In genomic region chr14:64929003-64929337, GRCh38 we compare ENCODE assay signal across 22 cellular contexts. TPM values are rescaled to one million over a fixed set of nuclear protein-coding genes. Genes with fewer than 3 reads are reported as not detected.
DNase-seq lines count a peak whose midpoint lies in the region; ATAC-seq and TF ChIP-seq lines count a peak whose summit lies in the region.
"Had no signal": no experiment of that assay in that cellular context is flagged by ENCODE, and none has a peak within 500 bp of the region (broad histone marks: within the 10 kb centered on the region; RNA-seq: fewer than 3 reads in every experiment).

No MANE protein-coding gene starts in this region.

- H3K36me3 Mint-ChIP-seq in MCF 10A (ENCODE audit: insufficient read depth, unreplicated experiment), result peaks cover 53% of the 10 kb centered on the region
- peaks cover 28% of the 10 kb centered on the region for H3K36me3 Mint-ChIP-seq in activated T-helper 17 cell treated with anti-CD3 and anti-CD28 coated beads, Interleukin-2, amount 50 U/mL, for 72 hours (ENCODE audit: low read depth)
- peaks cover 10% of the 10 kb centered on the region for H3K36me3 Mint-ChIP-seq in neural progenitor cell

- no peaks in the 10 kb centered on the region for H3K4me1 ChIP-seq in breast epithelium
- H3K4me1 ChIP-seq in upper lobe of right lung, result peaks cover 5% of the 10 kb centered on the region
- H3K4me1 ChIP-seq in neural progenitor cell, result no peaks in the 10 kb centered on the region
- H3K4me1 ChIP-seq: A549 had no signal

- H3K4me3 ChIP-seq in breast epithelium (no peak overlapping the region), coronary artery (no peak overlapping the region), upper lobe of right lung (no peak overlapping the region), neural progenitor cell (no peak overlapping the region)
- H3K4me3 ChIP-seq: A549 had no signal

- peaks cover 21% of the 10 kb centered on the region for H4K20me1 ChIP-seq in neural progenitor cell (ENCODE audit: low read depth)

- no peaks in the 10 kb centered on the region for H3K27me3 Mint-ChIP-seq in MCF 10A (ENCODE audit: insufficient read depth, unreplicated experiment)
- no peaks in the 10 kb centered on the region for H3K27me3 Mint-ChIP-seq in activated T-helper 17 cell treated with anti-CD3 and anti-CD28 coated beads, Interleukin-2, amount 50 U/mL, for 72 hours
- H3K27me3 Mint-ChIP-seq in neural progenitor cell (ENCODE audit: insufficient read depth, low read depth), result no peaks in the 10 kb centered on the region
- H3K27me3 Mint-ChIP-seq: stimulated activated naive CD8-positive, alpha-beta T cell treated with anti-CD3 and anti-CD28 coated beads, Interleukin-15, Interleukin-2, amounts not matched to agents 100 ng/mL and 50 ng/mL, for 24 hours had no signal

- H3K27ac ChIP-seq in breast epithelium (peak overlapping the region; percentile 24 to 61), KOPT-K1 (ENCODE audit: low read depth, low read length, poor library complexity, severe bottlenecking) (peak overlapping the region; percentile 61), coronary artery (peak overlapping the region; percentile 71 to 83), upper lobe of right lung (peak overlapping the region; percentile 28), neural progenitor cell (no peak overlapping the region), substantia nigra (ENCODE audit: low read depth, low read length, poor library complexity, severe bottlenecking) (no peak overlapping the region)
- H3K27ac ChIP-seq: A549, C4-2B had no signal

- no peak for ATAC-seq in upper lobe of right lung
- no peak for ATAC-seq in activated T-helper 17 cell treated with anti-CD3 and anti-CD28 coated beads, Interleukin-2, amount 50 U/mL, for 72 hours (replicated peaks)
- ATAC-seq: A549 had no signal

- POLR2A ChIA-PET in MCF 10A (lab: Yijun Ruan, JAX), result no interaction called here

- no peak overlapping the region for H2AFZ ChIP-seq in neural progenitor cell (replicated peaks)

- H3K4me2 ChIP-seq in neural progenitor cell, result no peak overlapping the region
- H3K4me2 ChIP-seq: A549 had no signal

- H3K27ac Mint-ChIP-seq in MCF 10A (ENCODE audit: low read depth, unreplicated experiment) (no peak overlapping the region), neural progenitor cell (no peak overlapping the region)
- H3K27ac Mint-ChIP-seq in activated T-helper 17 cell treated with anti-CD3 and anti-CD28 coated beads, Interleukin-2, amount 50 U/mL, for 72 hours, result no peak overlapping the region
- H3K27ac Mint-ChIP-seq: activated naive CD4-positive, alpha-beta T cell treated with anti-CD3 and anti-CD28 coated beads, Interleukin-2, amount 50 U/mL, for 72 hours; stimulated activated naive CD8-positive, alpha-beta T cell treated with anti-CD3 and anti-CD28 coated beads, Interleukin-15, Interleukin-2, amounts not matched to agents 100 ng/mL and 50 ng/mL, for 24 hours had no signal

- no peak for TF ChIP-seq POLR2A in breast epithelium (IDR thresholded peaks at IDR 0.05)

- no peak for TF ChIP-seq CTCF in breast epithelium (IDR thresholded peaks at IDR 0.05)
- TF ChIP-seq CTCF in MCF 10A (IDR thresholded peaks at IDR 0.05; ENCODE audit: unreplicated experiment), result no peak
- TF ChIP-seq CTCF in coronary artery (IDR thresholded peaks at IDR 0.05), result no peak
- TF ChIP-seq CTCF in upper lobe of right lung (IDR thresholded peaks at IDR 0.05), result no peak
- TF ChIP-seq CTCF in neural progenitor cell (IDR thresholded peaks at IDR 0.05), result no peak

- H3K9me3 ChIP-seq in breast epithelium, result no peaks in the 10 kb centered on the region
- H3K9me3 ChIP-seq in KOPT-K1 (ENCODE audit: insufficient read depth, low read length, poor library complexity, severe bottlenecking), result peaks cover 13% of the 10 kb centered on the region
- H3K9me3 ChIP-seq in upper lobe of right lung, result no peaks in the 10 kb centered on the region
- H3K9me3 ChIP-seq in neural progenitor cell (ENCODE audit: low read depth), result no peaks in the 10 kb centered on the region
- H3K9me3 ChIP-seq: A549 had no signal

- no peak overlapping the region for H3K9ac ChIP-seq in neural progenitor cell

- no peaks in the 10 kb centered on the region for H3K79me2 ChIP-seq in neural progenitor cell (ENCODE audit: low read depth)

- no peaks in the 10 kb centered on the region for H3K4me1 Mint-ChIP-seq in MCF 10A (ENCODE audit: insufficient read depth, unreplicated experiment)
- H3K4me1 Mint-ChIP-seq in activated T-helper 17 cell treated with anti-CD3 and anti-CD28 coated beads, Interleukin-2, amount 50 U/mL, for 72 hours, result peaks cover 4% of the 10 kb centered on the region
- no peaks in the 10 kb centered on the region for H3K4me1 Mint-ChIP-seq in neural progenitor cell

- no peaks in the 10 kb centered on the region for H3K9me3 Mint-ChIP-seq in MCF 10A (ENCODE audit: unreplicated experiment)
- no peaks in the 10 kb centered on the region for H3K9me3 Mint-ChIP-seq in activated T-helper 17 cell treated with anti-CD3 and anti-CD28 coated beads, Interleukin-2, amount 50 U/mL, for 72 hours
- no peaks in the 10 kb centered on the region for H3K9me3 Mint-ChIP-seq in neural progenitor cell
- H3K9me3 Mint-ChIP-seq: activated naive CD4-positive, alpha-beta T cell treated with anti-CD3 and anti-CD28 coated beads, Interleukin-2, amount 50 U/mL, for 72 hours; stimulated activated naive CD8-positive, alpha-beta T cell treated with anti-CD3 and anti-CD28 coated beads, Interleukin-15, Interleukin-2, amounts not matched to agents 100 ng/mL and 50 ng/mL, for 24 hours had no signal

- BruUV-seq in MCF 10A (replicated peaks; lab: Mats Ljungman, UMichigan), result no TSS peak

- H3K36me3 ChIP-seq in breast epithelium (no peaks in the 10 kb centered on the region), KOPT-K1 (ENCODE audit: insufficient read depth, low read length) (peaks cover 97% of the 10 kb centered on the region), upper lobe of right lung (peaks cover 89% of the 10 kb centered on the region), neural progenitor cell (peaks cover 20% of the 10 kb centered on the region)

- CTCF ChIA-PET in MCF 10A (lab: Yijun Ruan, JAX), result interaction anchor here (0.6 to 0.7 kb wide), 2 partner anchors 37 to 1028 kb away, joined by 3 to 4 read pairs; no protein-coding TSS in a partner anchor

- peaks cover 7% of the 10 kb centered on the region for H3F3A ChIP-seq in neural progenitor cell (ENCODE audit: low read depth)

- H3K4me3 Mint-ChIP-seq in MCF 10A (ENCODE audit: unreplicated experiment) (no peak overlapping the region), neural progenitor cell (no peak overlapping the region)
- no peak overlapping the region for H3K4me3 Mint-ChIP-seq in activated T-helper 17 cell treated with anti-CD3 and anti-CD28 coated beads, Interleukin-2, amount 50 U/mL, for 72 hours
- H3K4me3 Mint-ChIP-seq: stimulated activated naive CD8-positive, alpha-beta T cell treated with anti-CD3 and anti-CD28 coated beads, Interleukin-15, Interleukin-2, amounts not matched to agents 100 ng/mL and 50 ng/mL, for 24 hours had no signal

- intact Hi-C loops in breast epithelium (cut with DNase I; ENCODE audit: low total_unique reads), result no loop called here
- intact Hi-C loops in MCF 10A (cut with micrococcal nuclease), result no loop called here
- intact Hi-C loops in upper lobe of right lung (cut with DNase I), result no loop called here

- H3K27me3 ChIP-seq in breast epithelium (no peaks in the 10 kb centered on the region), upper lobe of right lung (no peaks in the 10 kb centered on the region), neural progenitor cell (no peaks in the 10 kb centered on the region)

- DNase-seq in breast epithelium (ENCODE audit: low spot score in 2 of 2) (no peak), MCF 10A (ENCODE audit: unreplicated experiment) (no peak), coronary artery (ENCODE audit: low spot score) (no peak), upper lobe of right lung (no peak), neural progenitor cell (ENCODE audit: low spot score) (no peak), substantia nigra (lab: John Stamatoyannopoulos, UW) (no peak)
- DNase-seq: activated CD4-positive, CD25-positive, alpha-beta regulatory T cell; activated CD8-positive, alpha-beta memory T cell treated with anti-CD3 and anti-CD28 coated beads for 24 hours; activated T-cell treated with anti-CD3 and anti-CD28 coated beads, Interleukin-2, amount 50 U/mL, for 48 hours; DMS53; glutamatergic neuron; NCI-H2107; NCI-H510A; stimulated activated CD4-positive, alpha-beta T cell treated with anti-CD3 and anti-CD28 coated beads, Interleukin-4, amount 100 ng/mL, for 24 hours; T1000 had no signal

RNA-seq across cellular contexts. Expression of gene GPX2, which starts 13.6 kb away (rescaled TPM):
- total RNA-seq in breast epithelium (1 to 10 TPM in 2 of 3 donors, not detected in 1; 4.4 to 7.5 TPM), MCF 10A (2022) (not detected in 2 replicates), upper lobe of right lung (0.69 TPM), neural progenitor cell (ENCODE audit: low replicate concordance) (not detected in 2 replicates)
- total RNA-seq in activated T-helper 17 cell treated with anti-CD3 and anti-CD28 coated beads, Interleukin-2, amount 50 U/mL, for 72 hours, result not detected
- total RNA-seq: activated naive CD4-positive, alpha-beta T cell treated with anti-CD3 and anti-CD28 coated beads, Interleukin-2, amount 50 U/mL, for 72 hours; mononuclear cell had no signal

RNA-seq across cellular contexts. Expression of gene CHURC1, which starts 14.7 kb away (rescaled TPM):
- total RNA-seq in breast epithelium (100 to 1,000 TPM in 2 of 3 donors, 10 to 100 TPM in 1; 85.6 to 122 (median 102) TPM), MCF 10A (2022) (72.5 and 89.2 TPM in 2 replicates), upper lobe of right lung (52.5 TPM), neural progenitor cell (ENCODE audit: low replicate concordance) (24.3 and 59.8 TPM in 2 replicates)
- 10 to 100 TPM; 53.8 to 56.0 TPM for total RNA-seq in activated T-helper 17 cell treated with anti-CD3 and anti-CD28 coated beads, Interleukin-2, amount 50 U/mL, for 72 hours

RNA-seq across cellular contexts. Expression of gene RAB15, which starts 43.2 kb away (rescaled TPM):
- total RNA-seq in breast epithelium (10 to 100 TPM in 2 of 3 donors, 1 to 10 TPM in 1; 1.3 to 24.0 (median 17.7) TPM), MCF 10A (2022) (0.28 and 0.66 TPM in 2 replicates), upper lobe of right lung (21.5 TPM), neural progenitor cell (ENCODE audit: low replicate concordance) (12.2 and 19.0 TPM in 2 replicates)
- total RNA-seq in activated T-helper 17 cell treated with anti-CD3 and anti-CD28 coated beads, Interleukin-2, amount 50 U/mL, for 72 hours, result 1 to 10 TPM; 4.3 to 7.2 TPM

RNA-seq across cellular contexts. Expression of gene SPTB, which starts 49.3 kb away (rescaled TPM):
- total RNA-seq in breast epithelium (1 to 10 TPM in 2 of 3 donors, under 1 TPM in 1; 0.88 to 2.6 (median 2.1) TPM), MCF 10A (2022) (1.3 and 2.1 TPM in 2 replicates), upper lobe of right lung (3.0 TPM), neural progenitor cell (ENCODE audit: low replicate concordance) (0.09 and 0.77 TPM in 2 replicates)
- under 1 TPM; 0.15 to 0.29 TPM for total RNA-seq in activated T-helper 17 cell treated with anti-CD3 and anti-CD28 coated beads, Interleukin-2, amount 50 U/mL, for 72 hours

RNA-seq across cellular contexts. Expression of gene FNTB, which starts 57.7 kb away (rescaled TPM):
- total RNA-seq in breast epithelium (10 to 100 TPM; 15.7 to 22.9 (median 18.9) TPM), MCF 10A (2022) (12.2 and 13.1 TPM in 2 replicates), upper lobe of right lung (14.2 TPM), neural progenitor cell (ENCODE audit: low replicate concordance) (8.0 and 20.8 TPM in 2 replicates)
- total RNA-seq in activated T-helper 17 cell treated with anti-CD3 and anti-CD28 coated beads, Interleukin-2, amount 50 U/mL, for 72 hours, result 10 to 100 TPM; 24.7 to 47.1 TPM

Comparison
In these comparisons a context has a peak if more than half of its experiments do, and no peak if none do; other contexts are left out.
1. H3K27ac ChIP-seq: peak in breast epithelium (2 of 2), KOPT-K1 (single experiment), coronary artery (2 of 2) and upper lobe of right lung (single experiment); none in neural progenitor cell (single experiment) and substantia nigra (single experiment).